ENCODE assay signal across 8 cellular contexts in the genomic region with DNA sequence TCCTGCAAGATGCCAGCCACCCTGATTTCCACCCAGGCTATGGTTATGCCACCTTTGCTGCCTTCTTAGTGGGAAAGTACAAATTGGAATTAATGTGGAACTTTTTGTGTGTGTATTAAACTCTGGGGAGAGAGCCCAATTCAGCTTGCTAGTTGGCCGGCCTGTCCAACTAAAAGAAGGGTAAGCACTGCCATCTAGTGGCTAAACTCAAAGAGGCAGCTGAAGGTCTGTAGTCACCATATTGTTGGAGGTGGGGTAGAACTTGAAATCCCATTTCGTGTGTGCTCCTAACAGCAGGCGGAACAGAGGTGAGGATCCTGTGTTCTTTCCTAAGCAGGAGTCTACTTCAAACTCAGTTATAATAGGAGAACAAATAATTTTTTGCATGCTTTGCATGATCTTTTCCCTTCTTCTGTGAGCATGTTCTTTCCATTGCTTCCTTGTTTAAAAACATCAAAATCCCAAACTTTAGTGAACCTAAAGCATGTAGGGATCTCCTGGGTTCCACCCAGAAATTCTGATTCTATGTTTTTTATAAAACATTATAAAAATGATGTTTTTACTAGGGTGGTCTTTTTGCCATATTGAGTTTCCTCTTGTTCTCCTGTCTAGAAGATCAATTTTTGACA.
DNase-seq lines count a peak whose midpoint lies in the region; ATAC-seq and TF ChIP-seq lines count a peak whose summit lies in the region.

No MANE protein-coding gene starts in this region.

- no peaks in the 10 kb centered on the region for H3K9me3 ChIP-seq in adrenal gland (replicated peaks in 1 of 3)

- POLR2A ChIA-PET in T-cell (lab: Charles Lee) = no interaction called here

- CTCF ChIA-PET in T-cell (lab: Charles Lee) = interaction anchor here (0.6 to 2.1 kb wide), 20 partner anchors 8 to 400 kb away, joined by 3 to 15 read pairs (median 3); partner anchors contain the start of gene SC5D (in 1 of the 2)

- H3K27me3 ChIP-seq in adrenal gland = no peaks in the 10 kb centered on the region

- no peak for TF ChIP-seq POLR2A in adrenal gland (IDR thresholded peaks at IDR 0.05)

- no peaks in the 10 kb centered on the region for H3K27me3 Mint-ChIP-seq in T-cell

- ATAC-seq in GM19324 (IDR thresholded peaks at IDR 0.05; ENCODE audit: low FRiP score, unreplicated experiment) = peak; percentile 33
- peak; percentile 75 to 84 (median 80) for ATAC-seq in T-cell (replicated peaks in 1 of 4)
- peak; percentile 69 to 70 for ATAC-seq in left cardiac atrium

- peaks cover 64% of the 10 kb centered on the region for H3K36me3 Mint-ChIP-seq in T-cell

- H3K4me3 ChIP-seq in adrenal gland = no peak overlapping the region
- H3K4me3 ChIP-seq in retinal pigment epithelial cell (ENCODE audit: low read length) = no peak overlapping the region

- no peaks in the 10 kb centered on the region for H3K9me3 Mint-ChIP-seq in T-cell

- DNase-seq in AG08395 (ENCODE audit: low spot score) = peak; percentile 84
- peak; percentile 88 for DNase-seq in NCI-H1105 treated with DMSO at 0.1 percent for 48 hours (lab: John Stamatoyannopoulos, UW)
- peak; percentile 31 to 74 (median 57) for DNase-seq in T-cell
- peak; percentile 66 to 88 (median 73) for DNase-seq in adrenal gland
- DNase-seq in left cardiac atrium = peak; percentile 53
- no peak for DNase-seq in retinal pigment epithelial cell (ENCODE audit: low read depth)
- no peak for DNase-seq in mesenteric fat pad (ENCODE audit: low spot score)

- H3K4me1 Mint-ChIP-seq in T-cell = peaks cover 0 to 16% (median 6%) of the 10 kb centered on the region in 3 donors

- intact Hi-C loops in adrenal gland (cut with DNase I) (loop anchor here (5.0 to 10.0 kb wide), 4 partner anchors 139 to 344 kb away; partner anchors contain the start of genes SORL1 (in 1 of the 2) and SORL1-AS1 (in 1 of the 2)), left cardiac atrium (cut with DNase I) (loop anchor here (2.0 to 5.0 kb wide), 3 partner anchors 139 to 274 kb away; partner anchors contain the start of genes SORL1 (in 1 of the 2) and SORL1-AS1 (in 1 of the 2))

- peak; percentile 80 to 92 (median 88) for TF ChIP-seq CTCF in adrenal gland (IDR thresholded peaks at IDR 0.05)
- peak; percentile 85 for TF ChIP-seq CTCF in retinal pigment epithelial cell (conservative IDR thresholded peaks at IDR 0.05; ENCODE audit: low read depth, low read length)

- peak overlapping the region; percentile 54 to 66 for H3K27ac Mint-ChIP-seq in T-cell

- H3K36me3 ChIP-seq in adrenal gland (replicated peaks in 1 of 2) = peaks cover 0 to 5% of the 10 kb centered on the region in 2 donors

- 2 to 27% (median 15%) methylated on average over 3 of the region's 3 CpGs for WGBS in adrenal gland, 4 donors

- H3K4me1 ChIP-seq in adrenal gland (replicated peaks in 1 of 2) = no peaks in the 10 kb centered on the region

- H3K4me3 Mint-ChIP-seq in T-cell = no peak overlapping the region

- no peak overlapping the region for H3K27ac ChIP-seq in adrenal gland

Comparison
In these comparisons a context has a peak if more than half of its experiments do, and no peak if none do; other contexts are left out.
1. DNase-seq: peak in AG08395 (single experiment), NCI-H1105 treated with DMSO at 0.1 percent for 48 hours (single experiment), T-cell (34 of 34), adrenal gland (7 of 7) and left cardiac atrium (single experiment); none in retinal pigment epithelial cell (single experiment) and mesenteric fat pad (single experiment).
2. Peak in every context shown above with its lines, with median percentiles within 50 percentile points of each other: ATAC-seq.